In the genomic region with DNA sequence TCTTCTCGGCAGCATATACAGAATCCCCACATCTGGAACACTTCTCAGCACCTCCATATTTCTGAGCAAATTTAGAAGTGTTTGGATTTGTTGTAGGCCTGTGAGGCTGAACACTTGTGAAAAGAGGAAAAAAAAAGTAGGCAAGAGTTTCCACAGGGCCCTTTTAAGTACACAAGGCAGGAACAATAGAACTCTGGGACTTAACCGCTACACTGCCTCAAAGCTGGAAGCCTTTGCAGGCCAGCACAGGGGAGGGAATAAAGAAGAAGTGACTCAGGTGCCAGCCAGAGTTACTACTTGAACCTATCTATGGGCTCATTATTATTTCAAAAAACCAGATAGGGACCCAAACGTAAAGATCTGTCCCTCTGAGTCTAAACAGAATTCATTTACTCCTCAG, we compare ENCODE assay signal across 1 cellular context.
TF ChIP-seq lines count a peak whose summit lies in the region.

No MANE protein-coding gene starts in this region.

TF ChIP-seq in HepG2, 621 proteins besides CTCF, POLR2A, EP300 and RAD21:
- no peak for TF ChIP-seq ZNF282 (IDR thresholded peaks at IDR 0.05; ENCODE audit: partially characterized antibody)
- no peak for TF ChIP-seq ZFP90 (CRISPR knock-in tag; IDR thresholded peaks at IDR 0.05; ENCODE audit: borderline replicate concordance)
- TF ChIP-seq ATF7-NPFF (CRISPR knock-in tag; IDR thresholded peaks at IDR 0.05; ENCODE audit: low read depth): no peak
- no peak for TF ChIP-seq ZNF350 (CRISPR knock-in tag; IDR thresholded peaks at IDR 0.05; ENCODE audit: borderline replicate concordance, low read depth)
- no peak for TF ChIP-seq PHF5A (CRISPR knock-in tag; IDR thresholded peaks at IDR 0.05; ENCODE audit: low read depth, unreplicated experiment)
- TF ChIP-seq ZC3H13 (CRISPR knock-in tag; IDR thresholded peaks at IDR 0.05): no peak
- TF ChIP-seq, protein P1, sequence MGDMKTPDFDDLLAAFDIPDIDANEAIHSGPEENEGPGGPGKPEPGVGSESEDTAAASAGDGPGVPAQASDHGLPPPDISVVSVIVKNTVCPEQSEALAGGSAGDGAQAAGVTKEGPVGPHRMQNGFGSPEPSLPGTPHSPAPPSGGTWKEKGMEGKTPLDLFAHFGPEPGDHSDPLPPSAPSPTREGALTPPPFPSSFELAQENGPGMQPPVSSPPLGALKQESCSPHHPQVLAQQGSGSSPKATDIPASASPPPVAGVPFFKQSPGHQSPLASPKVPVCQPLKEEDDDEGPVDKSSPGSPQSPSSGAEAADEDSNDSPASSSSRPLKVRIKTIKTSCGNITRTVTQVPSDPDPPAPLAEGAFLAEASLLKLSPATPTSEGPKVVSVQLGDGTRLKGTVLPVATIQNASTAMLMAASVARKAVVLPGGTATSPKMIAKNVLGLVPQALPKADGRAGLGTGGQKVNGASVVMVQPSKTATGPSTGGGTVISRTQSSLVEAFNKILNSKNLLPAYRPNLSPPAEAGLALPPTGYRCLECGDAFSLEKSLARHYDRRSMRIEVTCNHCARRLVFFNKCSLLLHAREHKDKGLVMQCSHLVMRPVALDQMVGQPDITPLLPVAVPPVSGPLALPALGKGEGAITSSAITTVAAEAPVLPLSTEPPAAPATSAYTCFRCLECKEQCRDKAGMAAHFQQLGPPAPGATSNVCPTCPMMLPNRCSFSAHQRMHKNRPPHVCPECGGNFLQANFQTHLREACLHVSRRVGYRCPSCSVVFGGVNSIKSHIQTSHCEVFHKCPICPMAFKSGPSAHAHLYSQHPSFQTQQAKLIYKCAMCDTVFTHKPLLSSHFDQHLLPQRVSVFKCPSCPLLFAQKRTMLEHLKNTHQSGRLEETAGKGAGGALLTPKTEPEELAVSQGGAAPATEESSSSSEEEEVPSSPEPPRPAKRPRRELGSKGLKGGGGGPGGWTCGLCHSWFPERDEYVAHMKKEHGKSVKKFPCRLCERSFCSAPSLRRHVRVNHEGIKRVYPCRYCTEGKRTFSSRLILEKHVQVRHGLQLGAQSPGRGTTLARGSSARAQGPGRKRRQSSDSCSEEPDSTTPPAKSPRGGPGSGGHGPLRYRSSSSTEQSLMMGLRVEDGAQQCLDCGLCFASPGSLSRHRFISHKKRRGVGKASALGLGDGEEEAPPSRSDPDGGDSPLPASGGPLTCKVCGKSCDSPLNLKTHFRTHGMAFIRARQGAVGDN (CRISPR knock-in tag; IDR thresholded peaks at IDR 0.05): no peak
- TF ChIP-seq, protein P2, sequence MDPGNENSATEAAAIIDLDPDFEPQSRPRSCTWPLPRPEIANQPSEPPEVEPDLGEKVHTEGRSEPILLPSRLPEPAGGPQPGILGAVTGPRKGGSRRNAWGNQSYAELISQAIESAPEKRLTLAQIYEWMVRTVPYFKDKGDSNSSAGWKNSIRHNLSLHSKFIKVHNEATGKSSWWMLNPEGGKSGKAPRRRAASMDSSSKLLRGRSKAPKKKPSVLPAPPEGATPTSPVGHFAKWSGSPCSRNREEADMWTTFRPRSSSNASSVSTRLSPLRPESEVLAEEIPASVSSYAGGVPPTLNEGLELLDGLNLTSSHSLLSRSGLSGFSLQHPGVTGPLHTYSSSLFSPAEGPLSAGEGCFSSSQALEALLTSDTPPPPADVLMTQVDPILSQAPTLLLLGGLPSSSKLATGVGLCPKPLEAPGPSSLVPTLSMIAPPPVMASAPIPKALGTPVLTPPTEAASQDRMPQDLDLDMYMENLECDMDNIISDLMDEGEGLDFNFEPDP (CRISPR knock-in tag; conservative IDR thresholded peaks at IDR 0.05): no peak
- TF ChIP-seq, protein P3, sequence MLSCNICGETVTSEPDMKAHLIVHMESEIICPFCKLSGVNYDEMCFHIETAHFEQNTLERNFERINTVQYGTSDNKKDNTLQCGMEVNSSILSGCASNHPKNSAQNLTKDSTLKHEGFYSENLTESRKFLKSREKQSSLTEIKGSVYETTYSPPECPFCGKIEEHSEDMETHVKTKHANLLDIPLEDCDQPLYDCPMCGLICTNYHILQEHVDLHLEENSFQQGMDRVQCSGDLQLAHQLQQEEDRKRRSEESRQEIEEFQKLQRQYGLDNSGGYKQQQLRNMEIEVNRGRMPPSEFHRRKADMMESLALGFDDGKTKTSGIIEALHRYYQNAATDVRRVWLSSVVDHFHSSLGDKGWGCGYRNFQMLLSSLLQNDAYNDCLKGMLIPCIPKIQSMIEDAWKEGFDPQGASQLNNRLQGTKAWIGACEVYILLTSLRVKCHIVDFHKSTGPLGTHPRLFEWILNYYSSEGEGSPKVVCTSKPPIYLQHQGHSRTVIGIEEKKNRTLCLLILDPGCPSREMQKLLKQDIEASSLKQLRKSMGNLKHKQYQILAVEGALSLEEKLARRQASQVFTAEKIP (CRISPR knock-in tag; IDR thresholded peaks at IDR 0.05; ENCODE audit: borderline replicate concordance): no peak
- TF ChIP-seq, protein P4, sequence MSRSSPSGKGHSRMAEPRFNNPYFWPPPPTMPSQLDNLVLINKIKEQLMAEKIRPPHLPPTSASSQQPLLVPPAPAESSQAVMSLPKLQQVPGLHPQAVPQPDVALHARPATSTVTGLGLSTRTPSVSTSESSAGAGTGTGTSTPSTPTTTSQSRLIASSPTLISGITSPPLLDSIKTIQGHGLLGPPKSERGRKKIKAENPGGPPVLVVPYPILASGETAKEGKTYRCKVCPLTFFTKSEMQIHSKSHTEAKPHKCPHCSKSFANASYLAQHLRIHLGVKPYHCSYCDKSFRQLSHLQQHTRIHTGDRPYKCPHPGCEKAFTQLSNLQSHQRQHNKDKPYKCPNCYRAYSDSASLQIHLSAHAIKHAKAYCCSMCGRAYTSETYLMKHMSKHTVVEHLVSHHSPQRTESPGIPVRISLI (CRISPR knock-in tag; IDR thresholded peaks at IDR 0.05; ENCODE audit: borderline replicate concordance): no peak
- TF ChIP-seq, protein P5, sequence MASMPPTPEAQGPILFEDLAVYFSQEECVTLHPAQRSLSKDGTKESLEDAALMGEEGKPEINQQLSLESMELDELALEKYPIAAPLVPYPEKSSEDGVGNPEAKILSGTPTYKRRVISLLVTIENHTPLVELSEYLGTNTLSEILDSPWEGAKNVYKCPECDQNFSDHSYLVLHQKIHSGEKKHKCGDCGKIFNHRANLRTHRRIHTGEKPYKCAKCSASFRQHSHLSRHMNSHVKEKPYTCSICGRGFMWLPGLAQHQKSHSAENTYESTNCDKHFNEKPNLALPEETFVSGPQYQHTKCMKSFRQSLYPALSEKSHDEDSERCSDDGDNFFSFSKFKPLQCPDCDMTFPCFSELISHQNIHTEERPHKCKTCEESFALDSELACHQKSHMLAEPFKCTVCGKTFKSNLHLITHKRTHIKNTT (CRISPR knock-in tag; IDR thresholded peaks at IDR 0.05): no peak
- no peak for TF ChIP-seq NKX3-1 (CRISPR knock-in tag; IDR thresholded peaks at IDR 0.05)
- TF ChIP-seq HDAC6 (IDR thresholded peaks at IDR 0.05; ENCODE audit: low read depth, low read length): no peak
- no peak for TF ChIP-seq ZFP41 (CRISPR knock-in tag; IDR thresholded peaks at IDR 0.05; ENCODE audit: borderline replicate concordance)
- TF ChIP-seq ZSCAN25 (CRISPR knock-in tag; IDR thresholded peaks at IDR 0.05): no peak
- TF ChIP-seq, protein P6, sequence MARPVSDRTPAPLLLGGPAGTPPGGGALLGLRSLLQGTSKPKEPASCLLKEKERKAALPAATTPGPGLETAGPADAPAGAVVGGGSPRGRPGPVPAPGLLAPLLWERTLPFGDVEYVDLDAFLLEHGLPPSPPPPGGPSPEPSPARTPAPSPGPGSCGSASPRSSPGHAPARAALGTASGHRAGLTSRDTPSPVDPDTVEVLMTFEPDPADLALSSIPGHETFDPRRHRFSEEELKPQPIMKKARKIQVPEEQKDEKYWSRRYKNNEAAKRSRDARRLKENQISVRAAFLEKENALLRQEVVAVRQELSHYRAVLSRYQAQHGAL (CRISPR knock-in tag; IDR thresholded peaks at IDR 0.05; ENCODE audit: not compliant biosample characterization): no peak
- TF ChIP-seq, protein P7, sequence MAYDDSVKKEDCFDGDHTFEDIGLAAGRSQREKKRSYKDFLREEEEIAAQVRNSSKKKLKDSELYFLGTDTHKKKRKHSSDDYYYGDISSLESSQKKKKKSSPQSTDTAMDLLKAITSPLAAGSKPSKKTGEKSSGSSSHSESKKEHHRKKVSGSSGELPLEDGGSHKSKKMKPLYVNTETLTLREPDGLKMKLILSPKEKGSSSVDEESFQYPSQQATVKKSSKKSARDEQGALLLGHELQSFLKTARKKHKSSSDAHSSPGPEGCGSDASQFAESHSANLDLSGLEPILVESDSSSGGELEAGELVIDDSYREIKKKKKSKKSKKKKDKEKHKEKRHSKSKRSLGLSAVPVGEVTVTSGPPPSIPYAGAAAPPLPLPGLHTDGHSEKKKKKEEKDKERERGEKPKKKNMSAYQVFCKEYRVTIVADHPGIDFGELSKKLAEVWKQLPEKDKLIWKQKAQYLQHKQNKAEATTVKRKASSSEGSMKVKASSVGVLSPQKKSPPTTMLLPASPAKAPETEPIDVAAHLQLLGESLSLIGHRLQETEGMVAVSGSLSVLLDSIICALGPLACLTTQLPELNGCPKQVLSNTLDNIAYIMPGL (CRISPR knock-in tag; IDR thresholded peaks at IDR 0.05; ENCODE audit: borderline replicate concordance in 1 of 2, low read depth in 1 of 2): no peak
- no peak for TF ChIP-seq GATAD2A (CRISPR knock-in tag; IDR thresholded peaks at IDR 0.05)
- TF ChIP-seq MEIS1 (CRISPR knock-in tag; IDR thresholded peaks at IDR 0.05; ENCODE audit: borderline replicate concordance): no peak
- TF ChIP-seq KLF9 (CRISPR knock-in tag; IDR thresholded peaks at IDR 0.05; ENCODE audit: low read depth): no peak
